Comparison of ENCODE assay signal across 19 cellular contexts in the genomic region with DNA sequence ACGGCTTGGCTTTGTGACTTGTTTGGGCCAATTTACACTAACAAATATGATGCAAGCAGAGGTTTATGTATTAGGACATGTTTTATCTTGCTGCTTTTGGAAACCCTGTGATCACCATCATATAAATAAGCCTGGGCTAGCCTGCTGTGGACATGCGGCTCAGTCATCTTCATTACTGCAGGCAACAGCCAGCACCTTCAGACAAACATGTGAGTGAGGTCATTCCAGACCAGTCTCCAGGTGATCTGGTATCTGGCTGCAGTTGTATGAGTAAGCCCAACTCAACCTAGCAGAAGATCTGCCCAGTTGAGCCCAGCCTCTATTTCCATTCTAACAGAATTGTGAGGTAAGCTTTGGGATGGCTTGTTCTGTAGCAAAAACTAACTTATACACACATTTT.
DNase-seq lines count a peak whose midpoint lies in the region; ATAC-seq and TF ChIP-seq lines count a peak whose summit lies in the region.
"Had no signal": no experiment of that assay in that cellular context is flagged by ENCODE, and none has a peak within 500 bp of the region (broad histone marks: within the 10 kb centered on the region; RNA-seq: fewer than 3 reads in every experiment).

No MANE protein-coding gene starts in this region.

- H3K27me3 ChIP-seq in breast epithelium (peaks cover 0 to 3% of the 10 kb centered on the region in 2 donors), RWPE2 (ENCODE audit: insufficient read depth, poor library complexity, severe bottlenecking) (no peaks in the 10 kb centered on the region), mesendoderm (ENCODE audit: insufficient read depth, low read length, poor library complexity) (no peaks in the 10 kb centered on the region), body of pancreas (no peaks in the 10 kb centered on the region)
- H3K27me3 ChIP-seq: BE2C had no signal

- no peaks in the 10 kb centered on the region for H3K36me3 ChIP-seq in breast epithelium
- no peaks in the 10 kb centered on the region for H3K36me3 ChIP-seq in RWPE2 (ENCODE audit: low read depth)
- no peaks in the 10 kb centered on the region for H3K36me3 ChIP-seq in mesendoderm (ENCODE audit: control insufficient read depth, insufficient read depth, low read length)
- no peaks in the 10 kb centered on the region for H3K36me3 ChIP-seq in body of pancreas (replicated peaks in 1 of 2; ENCODE audit: insufficient read depth in 1 of 2, low read depth in 2 of 2)
- H3K36me3 ChIP-seq: BE2C had no signal

- POLR2A ChIA-PET in MCF 10A (lab: Yijun Ruan, JAX), result interaction anchor here (0.6 to 1.4 kb wide), 6 partner anchors 9 to 232 kb away, joined by 3 to 5 read pairs (median 4); no protein-coding TSS in a partner anchor

- peaks cover 5% of the 10 kb centered on the region for H3K4me1 Mint-ChIP-seq in MCF 10A (ENCODE audit: insufficient read depth, unreplicated experiment)
- H3K4me1 Mint-ChIP-seq in activated CD8-positive, alpha-beta memory T cell treated with anti-CD3 and anti-CD28 coated beads, Interleukin-2, amount 10 ng/mL, durations not matched to agents 7 days and 5 days, result no peaks in the 10 kb centered on the region
- H3K4me1 Mint-ChIP-seq: CD4-positive, CD25-positive, alpha-beta regulatory T cell; CD8-positive, alpha-beta memory T cell had no signal

- intact Hi-C loops in MCF 10A (cut with micrococcal nuclease) (no loop called here), breast epithelium (cut with DNase I; ENCODE audit: low total_unique reads) (no loop called here), body of pancreas (cut with DNase I) (no loop called here)

- no peak overlapping the region for H3K18ac ChIP-seq in mesendoderm (ENCODE audit: low read length)

- H3K27ac Mint-ChIP-seq in MCF 10A (ENCODE audit: low read depth, unreplicated experiment), result no peak overlapping the region
- H3K27ac Mint-ChIP-seq in activated CD8-positive, alpha-beta memory T cell treated with anti-CD3 and anti-CD28 coated beads, Interleukin-2, amount 10 ng/mL, durations not matched to agents 7 days and 5 days, result no peak overlapping the region
- H3K27ac Mint-ChIP-seq: CD4-positive, CD25-positive, alpha-beta regulatory T cell; CD8-positive, alpha-beta memory T cell had no signal

- H3K9me3 ChIP-seq in breast epithelium (no peaks in the 10 kb centered on the region), RWPE2 (ENCODE audit: severe bottlenecking) (no peaks in the 10 kb centered on the region), body of pancreas (no peaks in the 10 kb centered on the region)
- H3K9me3 ChIP-seq: BE2C had no signal

- H3K36me3 Mint-ChIP-seq in MCF 10A (ENCODE audit: insufficient read depth, unreplicated experiment), result peaks cover 5% of the 10 kb centered on the region
- H3K36me3 Mint-ChIP-seq in activated CD8-positive, alpha-beta memory T cell treated with anti-CD3 and anti-CD28 coated beads, Interleukin-2, amount 10 ng/mL, durations not matched to agents 7 days and 5 days, result no peaks in the 10 kb centered on the region
- H3K36me3 Mint-ChIP-seq: CD4-positive, CD25-positive, alpha-beta regulatory T cell; CD8-positive, alpha-beta memory T cell had no signal

- CTCF ChIA-PET in MCF 10A (lab: Yijun Ruan, JAX), result interaction anchor here (0.6 to 1.2 kb wide), 4 partner anchors 9 to 1216 kb away, joined by 3 to 4 read pairs (median 3); no protein-coding TSS in a partner anchor
- CTCF ChIA-PET in activated CD8-positive, alpha-beta memory T cell treated with anti-CD3 and anti-CD28 coated beads, Interleukin-2, amount 10 ng/mL, durations not matched to agents 7 days and 5 days (lab: Charles Lee), result no interaction called here

- H3K9ac ChIP-seq in mesendoderm (ENCODE audit: low read length), result no peak overlapping the region

- H3K79me1 ChIP-seq in mesendoderm (ENCODE audit: low read length), result no peaks in the 10 kb centered on the region

- ATAC-seq in RWPE2 (ENCODE audit: low read depth) (peak; percentile 66), body of pancreas (no peak), HG02840 (IDR thresholded peaks at IDR 0.05; ENCODE audit: low FRiP score, unreplicated experiment) (no peak)
- no peak for ATAC-seq in activated CD8-positive, alpha-beta memory T cell treated with anti-CD3 and anti-CD28 coated beads, Interleukin-2, amount 10 ng/mL, durations not matched to agents 7 days and 5 days
- ATAC-seq: HCT116 had no signal

- no TSS peak for BruUV-seq in MCF 10A (replicated peaks; lab: Mats Ljungman, UMichigan)

- H3K27me3 Mint-ChIP-seq in MCF 10A (ENCODE audit: insufficient read depth, unreplicated experiment), result peaks cover 14% of the 10 kb centered on the region
- peaks cover under 1% of the 10 kb centered on the region for H3K27me3 Mint-ChIP-seq in activated CD8-positive, alpha-beta memory T cell treated with anti-CD3 and anti-CD28 coated beads, Interleukin-2, amount 10 ng/mL, durations not matched to agents 7 days and 5 days

- no peak overlapping the region for H3K4me3 Mint-ChIP-seq in MCF 10A (ENCODE audit: unreplicated experiment)
- H3K4me3 Mint-ChIP-seq in activated CD8-positive, alpha-beta memory T cell treated with anti-CD3 and anti-CD28 coated beads, Interleukin-2, amount 10 ng/mL, durations not matched to agents 7 days and 5 days, result no peak overlapping the region
- H3K4me3 Mint-ChIP-seq: CD4-positive, CD25-positive, alpha-beta regulatory T cell; CD8-positive, alpha-beta memory T cell had no signal

- H3K4me1 ChIP-seq in breast epithelium (no peaks in the 10 kb centered on the region), RWPE2 (ENCODE audit: insufficient read depth, poor library complexity, severe bottlenecking) (no peaks in the 10 kb centered on the region), mesendoderm (ENCODE audit: control insufficient read depth, low read depth, low read length) (no peaks in the 10 kb centered on the region), body of pancreas (no peaks in the 10 kb centered on the region)
- H3K4me1 ChIP-seq: BE2C had no signal

- no peak for TF ChIP-seq CTCF in MCF 10A (IDR thresholded peaks at IDR 0.05; ENCODE audit: unreplicated experiment)
- TF ChIP-seq CTCF in breast epithelium (IDR thresholded peaks at IDR 0.05), result no peak
- TF ChIP-seq CTCF in RWPE2 (IDR thresholded peaks at IDR 0.05; ENCODE audit: poor library complexity, severe bottlenecking), result no peak
- TF ChIP-seq CTCF in body of pancreas (IDR thresholded peaks at IDR 0.05), result no peak

- H3K79me2 ChIP-seq in mesendoderm (ENCODE audit: control insufficient read depth, insufficient read depth, low read length), result no peaks in the 10 kb centered on the region

- no peak overlapping the region for H2BK5ac ChIP-seq in mesendoderm (ENCODE audit: low read length)

- H3K27ac ChIP-seq in breast epithelium (no peak overlapping the region), RWPE2 (ENCODE audit: poor library complexity, severe bottlenecking) (no peak overlapping the region), epithelial cell of prostate (peak overlapping the region; percentile 46), mesendoderm (ENCODE audit: low read depth, low read length) (no peak overlapping the region), body of pancreas (no peak overlapping the region)

- no CpG with 5 or more reads among the region's 2 CpGs for WGBS in mesendoderm (ENCODE audit: extremely low coverage, insufficient coverage, low lambda C conversion rate)
- WGBS in body of pancreas, 2 donors, result 77% methylated on average over 2 of the region's 2 CpGs

- H3K4me2 ChIP-seq in mesendoderm (ENCODE audit: low read length), result no peak overlapping the region

- H3K23ac ChIP-seq in mesendoderm (ENCODE audit: low read length), result no peak overlapping the region

- TF ChIP-seq POLR2A in breast epithelium (IDR thresholded peaks at IDR 0.05), result no peak
- TF ChIP-seq POLR2A in body of pancreas (IDR thresholded peaks at IDR 0.05), result no peak

- no peak overlapping the region for H3K4ac ChIP-seq in mesendoderm (ENCODE audit: low read depth, low read length)

- H2AK5ac ChIP-seq in mesendoderm (ENCODE audit: low read length), result no peak overlapping the region

- H2BK15ac ChIP-seq in mesendoderm (replicated peaks; ENCODE audit: low read depth), result no peak overlapping the region

- H2BK120ac ChIP-seq in mesendoderm (ENCODE audit: low read depth, low read length), result no peak overlapping the region

- H3K9me3 Mint-ChIP-seq in MCF 10A (ENCODE audit: unreplicated experiment), result no peaks in the 10 kb centered on the region
- H3K9me3 Mint-ChIP-seq in activated CD8-positive, alpha-beta memory T cell treated with anti-CD3 and anti-CD28 coated beads, Interleukin-2, amount 10 ng/mL, durations not matched to agents 7 days and 5 days (ENCODE audit: low read depth), result no peaks in the 10 kb centered on the region

- no peak overlapping the region for H4K8ac ChIP-seq in mesendoderm (ENCODE audit: low read depth, low read length)

- H3K56ac ChIP-seq in mesendoderm (ENCODE audit: low read length), result no peak overlapping the region

- DNase-seq in MCF 10A (ENCODE audit: unreplicated experiment), result peak; percentile 52
- no peak for DNase-seq in breast epithelium (ENCODE audit: low spot score in 2 of 2)
- DNase-seq in RWPE2 (ENCODE audit: low spot score), result no peak
- DNase-seq in epithelial cell of prostate (ENCODE audit: low read depth, low spot score), result peak; percentile 93
- DNase-seq in mesendoderm, result peak; percentile 4
- DNase-seq in body of pancreas, result no peak
- DNase-seq in activated CD8-positive, alpha-beta memory T cell treated with anti-CD3 and anti-CD28 coated beads, Interleukin-2, amount 10 ng/mL, durations not matched to agents 7 days and 5 days, result no peak
- DNase-seq: BE2C; C1 segment of cervical spinal cord; CD4-positive, CD25-positive, alpha-beta regulatory T cell; CD8-positive, alpha-beta memory T cell; COR-L47; DMS 273 treated with DMSO at 0.1 percent for 48 hours; DMS79; GDM1; GOT3; H7 had no signal

- H3K4me3 ChIP-seq in breast epithelium (no peak overlapping the region), RWPE2 (ENCODE audit: severe bottlenecking) (no peak overlapping the region), mesendoderm (ENCODE audit: low read length) (no peak overlapping the region), body of pancreas (no peak overlapping the region)

- H4K5ac ChIP-seq in mesendoderm (ENCODE audit: low read length), result no peak overlapping the region

Comparison
In these comparisons a context has a peak if more than half of its experiments do, and no peak if none do; other contexts are left out.
1. DNase-seq: peak in MCF 10A (single experiment), epithelial cell of prostate (single experiment) and mesendoderm (single experiment); none in breast epithelium (0 of 2), RWPE2 (single experiment), body of pancreas (0 of 4) and activated CD8-positive, alpha-beta memory T cell treated with anti-CD3 and anti-CD28 coated beads, Interleukin-2, amount 10 ng/mL, durations not matched to agents 7 days and 5 days (single experiment).